ENCODE assay signal across 2 cellular contexts in the genomic region with DNA sequence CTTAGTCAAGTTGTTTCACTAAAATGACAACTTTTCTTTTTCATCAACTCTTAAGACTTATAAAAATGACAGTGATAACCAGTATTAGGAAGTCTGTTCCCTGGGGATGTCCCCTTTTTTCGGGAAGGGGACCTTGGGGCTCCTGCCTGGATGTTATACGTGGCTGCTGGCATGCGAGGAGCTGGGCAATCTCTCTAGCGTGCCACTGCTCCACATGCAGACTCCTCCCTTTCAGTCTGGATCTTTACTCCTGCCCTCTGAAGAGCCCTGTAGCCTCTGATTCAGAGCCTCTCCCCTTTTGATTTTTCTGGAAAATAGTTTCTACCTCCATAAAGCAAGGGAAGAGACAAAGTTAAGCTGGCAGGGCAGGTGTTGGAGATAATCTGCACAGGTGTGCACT.
TF ChIP-seq lines count a peak whose summit lies in the region.

No MANE protein-coding gene starts in this region.

TF ChIP-seq in GM23338, 12 proteins besides CTCF, POLR2A, EP300 and RAD21 (continued from another document and continues in another):
- TF ChIP-seq, protein P1, sequence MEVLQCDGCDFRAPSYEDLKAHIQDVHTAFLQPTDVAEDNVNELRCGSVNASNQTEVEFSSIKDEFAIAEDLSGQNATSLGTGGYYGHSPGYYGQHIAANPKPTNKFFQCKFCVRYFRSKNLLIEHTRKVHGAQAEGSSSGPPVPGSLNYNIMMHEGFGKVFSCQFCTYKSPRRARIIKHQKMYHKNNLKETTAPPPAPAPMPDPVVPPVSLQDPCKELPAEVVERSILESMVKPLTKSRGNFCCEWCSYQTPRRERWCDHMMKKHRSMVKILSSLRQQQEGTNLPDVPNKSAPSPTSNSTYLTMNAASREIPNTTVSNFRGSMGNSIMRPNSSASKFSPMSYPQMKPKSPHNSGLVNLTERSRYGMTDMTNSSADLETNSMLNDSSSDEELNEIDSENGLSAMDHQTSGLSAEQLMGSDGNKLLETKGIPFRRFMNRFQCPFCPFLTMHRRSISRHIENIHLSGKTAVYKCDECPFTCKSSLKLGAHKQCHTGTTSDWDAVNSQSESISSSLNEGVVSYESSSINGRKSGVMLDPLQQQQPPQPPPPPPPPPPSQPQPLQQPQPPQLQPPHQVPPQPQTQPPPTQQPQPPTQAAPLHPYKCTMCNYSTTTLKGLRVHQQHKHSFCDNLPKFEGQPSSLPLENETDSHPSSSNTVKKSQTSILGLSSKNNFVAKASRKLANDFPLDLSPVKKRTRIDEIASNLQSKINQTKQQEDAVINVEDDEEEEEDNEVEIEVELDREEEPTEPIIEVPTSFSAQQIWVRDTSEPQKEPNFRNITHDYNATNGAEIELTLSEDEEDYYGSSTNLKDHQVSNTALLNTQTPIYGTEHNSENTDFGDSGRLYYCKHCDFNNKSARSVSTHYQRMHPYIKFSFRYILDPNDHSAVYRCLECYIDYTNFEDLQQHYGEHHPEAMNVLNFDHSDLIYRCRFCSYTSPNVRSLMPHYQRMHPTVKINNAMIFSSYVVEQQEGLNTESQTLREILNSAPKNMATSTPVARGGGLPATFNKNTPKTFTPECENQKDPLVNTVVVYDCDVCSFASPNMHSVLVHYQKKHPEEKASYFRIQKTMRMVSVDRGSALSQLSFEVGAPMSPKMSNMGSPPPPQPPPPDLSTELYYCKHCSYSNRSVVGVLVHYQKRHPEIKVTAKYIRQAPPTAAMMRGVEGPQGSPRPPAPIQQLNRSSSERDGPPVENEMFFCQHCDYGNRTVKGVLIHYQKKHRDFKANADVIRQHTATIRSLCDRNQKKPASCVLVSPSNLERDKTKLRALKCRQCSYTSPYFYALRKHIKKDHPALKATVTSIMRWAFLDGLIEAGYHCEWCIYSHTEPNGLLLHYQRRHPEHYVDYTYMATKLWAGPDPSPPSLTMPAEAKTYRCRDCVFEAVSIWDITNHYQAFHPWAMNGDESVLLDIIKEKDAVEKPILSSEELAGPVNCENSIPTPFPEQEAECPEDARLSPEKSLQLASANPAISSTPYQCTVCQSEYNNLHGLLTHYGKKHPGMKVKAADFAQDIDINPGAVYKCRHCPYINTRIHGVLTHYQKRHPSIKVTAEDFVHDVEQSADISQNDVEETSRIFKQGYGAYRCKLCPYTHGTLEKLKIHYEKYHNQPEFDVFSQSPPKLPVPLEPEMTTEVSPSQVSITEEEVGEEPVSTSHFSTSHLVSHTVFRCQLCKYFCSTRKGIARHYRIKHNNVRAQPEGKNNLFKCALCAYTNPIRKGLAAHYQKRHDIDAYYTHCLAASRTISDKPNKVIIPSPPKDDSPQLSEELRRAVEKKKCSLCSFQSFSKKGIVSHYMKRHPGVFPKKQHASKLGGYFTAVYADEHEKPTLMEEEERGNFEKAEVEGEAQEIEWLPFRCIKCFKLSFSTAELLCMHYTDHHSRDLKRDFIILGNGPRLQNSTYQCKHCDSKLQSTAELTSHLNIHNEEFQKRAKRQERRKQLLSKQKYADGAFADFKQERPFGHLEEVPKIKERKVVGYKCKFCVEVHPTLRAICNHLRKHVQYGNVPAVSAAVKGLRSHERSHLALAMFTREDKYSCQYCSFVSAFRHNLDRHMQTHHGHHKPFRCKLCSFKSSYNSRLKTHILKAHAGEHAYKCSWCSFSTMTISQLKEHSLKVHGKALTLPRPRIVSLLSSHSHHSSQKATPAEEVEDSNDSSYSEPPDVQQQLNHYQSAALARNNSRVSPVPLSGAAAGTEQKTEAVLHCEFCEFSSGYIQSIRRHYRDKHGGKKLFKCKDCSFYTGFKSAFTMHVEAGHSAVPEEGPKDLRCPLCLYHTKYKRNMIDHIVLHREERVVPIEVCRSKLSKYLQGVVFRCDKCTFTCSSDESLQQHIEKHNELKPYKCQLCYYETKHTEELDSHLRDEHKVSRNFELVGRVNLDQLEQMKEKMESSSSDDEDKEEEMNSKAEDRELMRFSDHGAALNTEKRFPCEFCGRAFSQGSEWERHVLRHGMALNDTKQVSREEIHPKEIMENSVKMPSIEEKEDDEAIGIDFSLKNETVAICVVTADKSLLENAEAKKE (CRISPR knock-in tag; IDR thresholded peaks at IDR 0.05), result no peak
- TF ChIP-seq, protein P2, sequence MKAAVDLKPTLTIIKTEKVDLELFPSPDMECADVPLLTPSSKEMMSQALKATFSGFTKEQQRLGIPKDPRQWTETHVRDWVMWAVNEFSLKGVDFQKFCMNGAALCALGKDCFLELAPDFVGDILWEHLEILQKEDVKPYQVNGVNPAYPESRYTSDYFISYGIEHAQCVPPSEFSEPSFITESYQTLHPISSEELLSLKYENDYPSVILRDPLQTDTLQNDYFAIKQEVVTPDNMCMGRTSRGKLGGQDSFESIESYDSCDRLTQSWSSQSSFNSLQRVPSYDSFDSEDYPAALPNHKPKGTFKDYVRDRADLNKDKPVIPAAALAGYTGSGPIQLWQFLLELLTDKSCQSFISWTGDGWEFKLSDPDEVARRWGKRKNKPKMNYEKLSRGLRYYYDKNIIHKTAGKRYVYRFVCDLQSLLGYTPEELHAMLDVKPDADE (IDR thresholded peaks at IDR 0.05), result no peak
- no peak for TF ChIP-seq EZH2 (IDR thresholded peaks at IDR 0.05; ENCODE audit: low read depth, unreplicated experiment)
- no peak for TF ChIP-seq POLR2AphosphoS5 (IDR thresholded peaks at IDR 0.05; ENCODE audit: low read depth)
- TF ChIP-seq, protein P3, sequence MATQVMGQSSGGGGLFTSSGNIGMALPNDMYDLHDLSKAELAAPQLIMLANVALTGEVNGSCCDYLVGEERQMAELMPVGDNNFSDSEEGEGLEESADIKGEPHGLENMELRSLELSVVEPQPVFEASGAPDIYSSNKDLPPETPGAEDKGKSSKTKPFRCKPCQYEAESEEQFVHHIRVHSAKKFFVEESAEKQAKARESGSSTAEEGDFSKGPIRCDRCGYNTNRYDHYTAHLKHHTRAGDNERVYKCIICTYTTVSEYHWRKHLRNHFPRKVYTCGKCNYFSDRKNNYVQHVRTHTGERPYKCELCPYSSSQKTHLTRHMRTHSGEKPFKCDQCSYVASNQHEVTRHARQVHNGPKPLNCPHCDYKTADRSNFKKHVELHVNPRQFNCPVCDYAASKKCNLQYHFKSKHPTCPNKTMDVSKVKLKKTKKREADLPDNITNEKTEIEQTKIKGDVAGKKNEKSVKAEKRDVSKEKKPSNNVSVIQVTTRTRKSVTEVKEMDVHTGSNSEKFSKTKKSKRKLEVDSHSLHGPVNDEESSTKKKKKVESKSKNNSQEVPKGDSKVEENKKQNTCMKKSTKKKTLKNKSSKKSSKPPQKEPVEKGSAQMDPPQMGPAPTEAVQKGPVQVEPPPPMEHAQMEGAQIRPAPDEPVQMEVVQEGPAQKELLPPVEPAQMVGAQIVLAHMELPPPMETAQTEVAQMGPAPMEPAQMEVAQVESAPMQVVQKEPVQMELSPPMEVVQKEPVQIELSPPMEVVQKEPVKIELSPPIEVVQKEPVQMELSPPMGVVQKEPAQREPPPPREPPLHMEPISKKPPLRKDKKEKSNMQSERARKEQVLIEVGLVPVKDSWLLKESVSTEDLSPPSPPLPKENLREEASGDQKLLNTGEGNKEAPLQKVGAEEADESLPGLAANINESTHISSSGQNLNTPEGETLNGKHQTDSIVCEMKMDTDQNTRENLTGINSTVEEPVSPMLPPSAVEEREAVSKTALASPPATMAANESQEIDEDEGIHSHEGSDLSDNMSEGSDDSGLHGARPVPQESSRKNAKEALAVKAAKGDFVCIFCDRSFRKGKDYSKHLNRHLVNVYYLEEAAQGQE (IDR thresholded peaks at IDR 0.05; ENCODE audit: unreplicated experiment), result no peak
- no peak for TF ChIP-seq STAT1 (IDR thresholded peaks at IDR 0.05; ENCODE audit: unreplicated experiment)
- TF ChIP-seq ZNF331 (CRISPR knock-in tag; IDR thresholded peaks at IDR 0.05; ENCODE audit: low read depth), result no peak
- no peak for TF ChIP-seq JUNB (IDR thresholded peaks at IDR 0.05; ENCODE audit: unreplicated experiment)
- no peak for TF ChIP-seq EZH2phosphoT487 (IDR thresholded peaks at IDR 0.05; ENCODE audit: unreplicated experiment)
- TF ChIP-seq ZNF114 (CRISPR knock-in tag; IDR thresholded peaks at IDR 0.05), result no peak

TF ChIP-seq in WTC11, 78 proteins besides CTCF, POLR2A, EP300 and RAD21 (continued from another document and continues in another):
- TF ChIP-seq, protein P4, sequence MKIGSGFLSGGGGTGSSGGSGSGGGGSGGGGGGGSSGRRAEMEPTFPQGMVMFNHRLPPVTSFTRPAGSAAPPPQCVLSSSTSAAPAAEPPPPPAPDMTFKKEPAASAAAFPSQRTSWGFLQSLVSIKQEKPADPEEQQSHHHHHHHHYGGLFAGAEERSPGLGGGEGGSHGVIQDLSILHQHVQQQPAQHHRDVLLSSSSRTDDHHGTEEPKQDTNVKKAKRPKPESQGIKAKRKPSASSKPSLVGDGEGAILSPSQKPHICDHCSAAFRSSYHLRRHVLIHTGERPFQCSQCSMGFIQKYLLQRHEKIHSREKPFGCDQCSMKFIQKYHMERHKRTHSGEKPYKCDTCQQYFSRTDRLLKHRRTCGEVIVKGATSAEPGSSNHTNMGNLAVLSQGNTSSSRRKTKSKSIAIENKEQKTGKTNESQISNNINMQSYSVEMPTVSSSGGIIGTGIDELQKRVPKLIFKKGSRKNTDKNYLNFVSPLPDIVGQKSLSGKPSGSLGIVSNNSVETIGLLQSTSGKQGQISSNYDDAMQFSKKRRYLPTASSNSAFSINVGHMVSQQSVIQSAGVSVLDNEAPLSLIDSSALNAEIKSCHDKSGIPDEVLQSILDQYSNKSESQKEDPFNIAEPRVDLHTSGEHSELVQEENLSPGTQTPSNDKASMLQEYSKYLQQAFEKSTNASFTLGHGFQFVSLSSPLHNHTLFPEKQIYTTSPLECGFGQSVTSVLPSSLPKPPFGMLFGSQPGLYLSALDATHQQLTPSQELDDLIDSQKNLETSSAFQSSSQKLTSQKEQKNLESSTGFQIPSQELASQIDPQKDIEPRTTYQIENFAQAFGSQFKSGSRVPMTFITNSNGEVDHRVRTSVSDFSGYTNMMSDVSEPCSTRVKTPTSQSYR (CRISPR knock-in tag; IDR thresholded peaks at IDR 0.05), result no peak
- TF ChIP-seq, protein P5, sequence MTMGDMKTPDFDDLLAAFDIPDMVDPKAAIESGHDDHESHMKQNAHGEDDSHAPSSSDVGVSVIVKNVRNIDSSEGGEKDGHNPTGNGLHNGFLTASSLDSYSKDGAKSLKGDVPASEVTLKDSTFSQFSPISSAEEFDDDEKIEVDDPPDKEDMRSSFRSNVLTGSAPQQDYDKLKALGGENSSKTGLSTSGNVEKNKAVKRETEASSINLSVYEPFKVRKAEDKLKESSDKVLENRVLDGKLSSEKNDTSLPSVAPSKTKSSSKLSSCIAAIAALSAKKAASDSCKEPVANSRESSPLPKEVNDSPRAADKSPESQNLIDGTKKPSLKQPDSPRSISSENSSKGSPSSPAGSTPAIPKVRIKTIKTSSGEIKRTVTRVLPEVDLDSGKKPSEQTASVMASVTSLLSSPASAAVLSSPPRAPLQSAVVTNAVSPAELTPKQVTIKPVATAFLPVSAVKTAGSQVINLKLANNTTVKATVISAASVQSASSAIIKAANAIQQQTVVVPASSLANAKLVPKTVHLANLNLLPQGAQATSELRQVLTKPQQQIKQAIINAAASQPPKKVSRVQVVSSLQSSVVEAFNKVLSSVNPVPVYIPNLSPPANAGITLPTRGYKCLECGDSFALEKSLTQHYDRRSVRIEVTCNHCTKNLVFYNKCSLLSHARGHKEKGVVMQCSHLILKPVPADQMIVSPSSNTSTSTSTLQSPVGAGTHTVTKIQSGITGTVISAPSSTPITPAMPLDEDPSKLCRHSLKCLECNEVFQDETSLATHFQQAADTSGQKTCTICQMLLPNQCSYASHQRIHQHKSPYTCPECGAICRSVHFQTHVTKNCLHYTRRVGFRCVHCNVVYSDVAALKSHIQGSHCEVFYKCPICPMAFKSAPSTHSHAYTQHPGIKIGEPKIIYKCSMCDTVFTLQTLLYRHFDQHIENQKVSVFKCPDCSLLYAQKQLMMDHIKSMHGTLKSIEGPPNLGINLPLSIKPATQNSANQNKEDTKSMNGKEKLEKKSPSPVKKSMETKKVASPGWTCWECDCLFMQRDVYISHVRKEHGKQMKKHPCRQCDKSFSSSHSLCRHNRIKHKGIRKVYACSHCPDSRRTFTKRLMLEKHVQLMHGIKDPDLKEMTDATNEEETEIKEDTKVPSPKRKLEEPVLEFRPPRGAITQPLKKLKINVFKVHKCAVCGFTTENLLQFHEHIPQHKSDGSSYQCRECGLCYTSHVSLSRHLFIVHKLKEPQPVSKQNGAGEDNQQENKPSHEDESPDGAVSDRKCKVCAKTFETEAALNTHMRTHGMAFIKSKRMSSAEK (CRISPR knock-in tag; IDR thresholded peaks at IDR 0.05; ENCODE audit: borderline replicate concordance), result no peak
- TF ChIP-seq, protein P6, sequence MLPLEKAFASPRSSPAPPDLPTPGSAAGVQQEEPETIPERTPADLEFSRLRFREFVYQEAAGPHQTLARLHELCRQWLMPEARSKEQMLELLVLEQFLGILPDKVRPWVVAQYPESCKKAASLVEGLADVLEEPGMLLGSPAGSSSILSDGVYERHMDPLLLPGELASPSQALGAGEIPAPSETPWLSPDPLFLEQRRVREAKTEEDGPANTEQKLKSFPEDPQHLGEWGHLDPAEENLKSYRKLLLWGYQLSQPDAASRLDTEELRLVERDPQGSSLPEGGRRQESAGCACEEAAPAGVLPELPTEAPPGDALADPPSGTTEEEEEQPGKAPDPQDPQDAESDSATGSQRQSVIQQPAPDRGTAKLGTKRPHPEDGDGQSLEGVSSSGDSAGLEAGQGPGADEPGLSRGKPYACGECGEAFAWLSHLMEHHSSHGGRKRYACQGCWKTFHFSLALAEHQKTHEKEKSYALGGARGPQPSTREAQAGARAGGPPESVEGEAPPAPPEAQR (CRISPR knock-in tag; IDR thresholded peaks at IDR 0.05), result no peak
- TF ChIP-seq, protein P7, sequence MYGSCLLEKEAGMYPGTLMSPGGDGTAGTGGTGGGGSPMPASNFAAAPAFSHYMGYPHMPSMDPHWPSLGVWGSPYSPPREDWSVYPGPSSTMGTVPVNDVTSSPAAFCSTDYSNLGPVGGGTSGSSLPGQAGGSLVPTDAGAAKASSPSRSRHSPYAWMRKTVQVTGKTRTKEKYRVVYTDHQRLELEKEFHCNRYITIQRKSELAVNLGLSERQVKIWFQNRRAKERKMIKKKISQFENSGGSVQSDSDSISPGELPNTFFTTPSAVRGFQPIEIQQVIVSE (CRISPR knock-in tag; IDR thresholded peaks at IDR 0.05; ENCODE audit: borderline replicate concordance), result no peak
- TF ChIP-seq ZNF219 (CRISPR knock-in tag; IDR thresholded peaks at IDR 0.05; ENCODE audit: borderline replicate concordance) (no peak), JUN (CRISPR knock-in tag; IDR thresholded peaks at IDR 0.05) (no peak), ZNF317 (CRISPR knock-in tag; IDR thresholded peaks at IDR 0.05; ENCODE audit: borderline replicate concordance, low read depth) (no peak), SMAD4 (CRISPR knock-in tag; IDR thresholded peaks at IDR 0.05) (no peak), ZNF232 (CRISPR knock-in tag; IDR thresholded peaks at IDR 0.05) (no peak), MXD4 (CRISPR knock-in tag; IDR thresholded peaks at IDR 0.05; ENCODE audit: borderline replicate concordance) (no peak)
- TF ChIP-seq, protein P8, sequence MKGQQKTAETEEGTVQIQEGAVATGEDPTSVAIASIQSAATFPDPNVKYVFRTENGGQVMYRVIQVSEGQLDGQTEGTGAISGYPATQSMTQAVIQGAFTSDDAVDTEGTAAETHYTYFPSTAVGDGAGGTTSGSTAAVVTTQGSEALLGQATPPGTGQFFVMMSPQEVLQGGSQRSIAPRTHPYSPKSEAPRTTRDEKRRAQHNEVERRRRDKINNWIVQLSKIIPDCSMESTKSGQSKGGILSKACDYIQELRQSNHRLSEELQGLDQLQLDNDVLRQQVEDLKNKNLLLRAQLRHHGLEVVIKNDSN (CRISPR knock-in tag; IDR thresholded peaks at IDR 0.05), result no peak
- TF ChIP-seq, protein P9, sequence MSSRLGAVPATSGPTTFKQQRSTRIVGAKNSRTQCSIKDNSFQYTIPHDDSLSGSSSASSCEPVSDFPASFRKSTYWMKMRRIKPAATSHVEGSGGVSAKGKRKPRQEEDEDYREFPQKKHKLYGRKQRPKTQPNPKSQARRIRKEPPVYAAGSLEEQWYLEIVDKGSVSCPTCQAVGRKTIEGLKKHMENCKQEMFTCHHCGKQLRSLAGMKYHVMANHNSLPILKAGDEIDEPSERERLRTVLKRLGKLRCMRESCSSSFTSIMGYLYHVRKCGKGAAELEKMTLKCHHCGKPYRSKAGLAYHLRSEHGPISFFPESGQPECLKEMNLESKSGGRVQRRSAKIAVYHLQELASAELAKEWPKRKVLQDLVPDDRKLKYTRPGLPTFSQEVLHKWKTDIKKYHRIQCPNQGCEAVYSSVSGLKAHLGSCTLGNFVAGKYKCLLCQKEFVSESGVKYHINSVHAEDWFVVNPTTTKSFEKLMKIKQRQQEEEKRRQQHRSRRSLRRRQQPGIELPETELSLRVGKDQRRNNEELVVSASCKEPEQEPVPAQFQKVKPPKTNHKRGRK (CRISPR knock-in tag; IDR thresholded peaks at IDR 0.05; ENCODE audit: borderline replicate concordance), result no peak
